ENCODE assay signal across 8 cellular contexts in the genomic region with DNA sequence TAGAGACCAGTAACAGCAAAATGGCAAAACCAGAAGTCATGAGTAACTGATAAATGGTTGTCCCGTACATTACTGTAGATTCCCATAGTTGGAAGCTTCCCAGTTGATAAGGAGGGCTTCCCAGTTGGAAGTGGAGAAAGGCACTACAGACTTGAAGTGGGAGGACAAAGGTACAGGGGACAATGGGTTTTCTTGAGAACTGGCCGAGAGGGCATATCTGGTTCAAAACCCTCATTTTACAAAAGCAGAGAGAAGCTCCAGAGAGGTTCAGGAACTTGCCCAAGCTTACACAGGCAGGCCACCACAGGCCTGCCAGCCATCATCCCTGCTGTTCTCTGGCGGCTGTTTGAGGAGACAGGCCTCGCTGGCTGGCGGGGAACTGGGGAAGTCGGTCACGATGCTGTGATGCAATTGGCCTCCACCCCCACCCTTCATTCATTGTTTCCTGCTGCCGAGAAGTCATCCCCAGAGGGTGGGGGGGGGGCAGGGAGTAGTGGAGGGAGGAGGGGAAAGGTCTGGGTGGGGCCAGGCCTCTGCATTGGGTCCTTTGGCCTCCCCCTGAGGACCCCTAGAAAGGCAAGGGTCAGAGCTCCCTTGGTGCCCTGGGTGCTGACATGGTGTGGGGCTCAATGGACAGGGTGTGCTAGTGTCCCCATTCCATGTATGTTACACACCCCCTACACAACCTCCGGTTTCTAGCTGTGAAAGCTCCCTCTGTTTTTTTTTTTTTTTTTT.
DNase-seq lines count a peak whose midpoint lies in the region; ATAC-seq lines count a peak whose summit lies in the region.

No MANE protein-coding gene starts in this region.

- peaks cover 81% of the 10 kb centered on the region for H3K4me1 ChIP-seq in BLaER1

- peak overlapping the region; percentile 98 for H3K27ac ChIP-seq in BLaER1
- H3K27ac ChIP-seq in KOPT-K1 (ENCODE audit: low read depth, low read length, poor library complexity, severe bottlenecking) = peak overlapping the region; percentile 84

- H3K4me3 ChIP-seq in BLaER1 = peak overlapping the region; percentile 97

- H4K20me1 ChIP-seq in BLaER1 = peaks cover 44% of the 10 kb centered on the region

- ATAC-seq in GM19395 (IDR thresholded peaks at IDR 0.05; ENCODE audit: unreplicated experiment) (no peak), GM18861 (IDR thresholded peaks at IDR 0.05; ENCODE audit: unreplicated experiment) (no peak)

- peak; percentile 84 to 88 for DNase-seq in activated CD4-positive, alpha-beta T cell treated with anti-CD3 and anti-CD28 coated beads, Interleukin-2, amount 50 U/mL, for 48 hours
- DNase-seq in effector CD4-positive, alpha-beta T cell = peak; percentile 66
- DNase-seq in midbrain (lab: John Stamatoyannopoulos, UW) = peak; percentile 78
- peak; percentile 47 to 61 (median 55) for DNase-seq in stimulated activated naive CD4-positive, alpha-beta T cell (lab: John Stamatoyannopoulos, UW)

- peak overlapping the region; percentile 98 for H3K4me2 ChIP-seq in BLaER1

- no peaks in the 10 kb centered on the region for H3K27me3 ChIP-seq in BLaER1

- H3K9me3 ChIP-seq in BLaER1 (no peaks in the 10 kb centered on the region), KOPT-K1 (ENCODE audit: insufficient read depth, low read length, poor library complexity, severe bottlenecking) (no peaks in the 10 kb centered on the region)

- peak overlapping the region; percentile 99 for H3K9ac ChIP-seq in BLaER1

- peaks cover 24% of the 10 kb centered on the region for H3K36me3 ChIP-seq in BLaER1
- H3K36me3 ChIP-seq in KOPT-K1 (ENCODE audit: insufficient read depth, low read length) = peaks cover 62% of the 10 kb centered on the region
